ENCODE assay signal across 26 cellular contexts in the genomic region with DNA sequence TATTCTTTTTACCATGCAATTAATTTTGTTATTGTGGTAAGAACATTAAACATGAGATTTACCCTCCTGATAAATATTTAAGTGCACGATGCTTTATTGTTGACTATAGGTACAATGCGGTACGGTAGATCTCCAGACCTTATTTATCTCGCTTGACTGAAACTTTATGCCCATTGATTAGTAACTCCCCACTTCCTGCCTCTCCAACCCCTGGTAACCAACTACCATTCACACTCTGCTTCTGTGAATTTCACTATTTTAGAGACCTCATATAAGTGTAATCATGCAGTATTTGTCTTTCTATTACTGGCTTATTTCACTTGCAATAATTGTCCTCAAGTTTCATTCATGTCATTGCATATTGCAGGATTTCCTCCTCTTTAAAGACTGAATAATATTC.
DNase-seq lines count a peak whose midpoint lies in the region; ATAC-seq and TF ChIP-seq lines count a peak whose summit lies in the region.
"Had no signal": no experiment of that assay in that cellular context is flagged by ENCODE, and none has a peak within 500 bp of the region (broad histone marks: within the 10 kb centered on the region; RNA-seq: fewer than 3 reads in every experiment).

No MANE protein-coding gene starts in this region.

- CTCF ChIA-PET in MCF 10A (lab: Yijun Ruan, JAX), result no interaction called here

- no peaks in the 10 kb centered on the region for H3K36me3 ChIP-seq in Loucy (ENCODE audit: insufficient read depth, low read length)
- H3K36me3 ChIP-seq: lower lobe of right lung, Peyer's patch, right atrium auricular region, thoracic aorta, vagina had no signal

- no peak for DNase-seq in activated naive CD8-positive, alpha-beta T cell treated with anti-CD3 and anti-CD28 coated beads for 36 hours
- no peak for DNase-seq in activated naive CD8-positive, alpha-beta T cell treated with anti-CD3 and anti-CD28 coated beads, Interleukin-2, amount 50 U/mL, for 24 hours
- DNase-seq in MCF 10A (ENCODE audit: unreplicated experiment), result no peak
- DNase-seq: activated CD4-positive, alpha-beta T cell treated with anti-CD3 and anti-CD28 coated beads for 1 hour; activated naive CD4-positive, alpha-beta T cell treated with anti-CD3 and anti-CD28 coated beads, Interleukin-2, amount 50 U/mL, for 16 hours; cerebellar nuclear complex; DMS53; glutamatergic neuron; GOT3; KG1; kidney; lower lobe of right lung; NCI-H524; NK-92 treated with Interleukin-12 subunit alpha and Interleukin-12 subunit beta, amount 100 ng/mL, for 24 hours; Peyer's patch; stimulated activated CD4-positive, alpha-beta T cell treated with anti-CD3 and anti-CD28 coated beads, Interleukin-4, amount 100 ng/mL, for 1 hour; stimulated activated naive B cell treated with anti-CD40 and anti-IgM and Interleukin-4, amounts not matched to agents 10 μg/mL and 1 μg/mL and 100 μg/mL, for 72 hours had no signal

- no peaks in the 10 kb centered on the region for H3K9me3 Mint-ChIP-seq in activated naive CD8-positive, alpha-beta T cell (ENCODE audit: low read depth)
- H3K9me3 Mint-ChIP-seq in activated naive CD8-positive, alpha-beta T cell treated with anti-CD3 and anti-CD28 coated beads for 36 hours, result no peaks in the 10 kb centered on the region
- H3K9me3 Mint-ChIP-seq in activated naive CD8-positive, alpha-beta T cell treated with anti-CD3 and anti-CD28 coated beads, Interleukin-2, amount 50 U/mL, for 24 hours, result no peaks in the 10 kb centered on the region
- H3K9me3 Mint-ChIP-seq in MCF 10A (ENCODE audit: unreplicated experiment), result peaks cover 8% of the 10 kb centered on the region

- H2AFZ ChIP-seq in Loucy (ENCODE audit: low read length), result no peak overlapping the region
- H2AFZ ChIP-seq: parathyroid adenoma had no signal

- peak overlapping the region; percentile 1 for H3K4me3 ChIP-seq in Loucy (ENCODE audit: low read length, poor library complexity, severe bottlenecking)
- H3K4me3 ChIP-seq: dorsolateral prefrontal cortex, lower lobe of right lung, Peyer's patch, right atrium auricular region, thoracic aorta, vagina had no signal

- H3K27ac Mint-ChIP-seq in activated naive CD8-positive, alpha-beta T cell, result peak overlapping the region; percentile 81
- no peak overlapping the region for H3K27ac Mint-ChIP-seq in activated naive CD8-positive, alpha-beta T cell treated with anti-CD3 and anti-CD28 coated beads for 36 hours
- H3K27ac Mint-ChIP-seq in activated naive CD8-positive, alpha-beta T cell treated with anti-CD3 and anti-CD28 coated beads, Interleukin-2, amount 50 U/mL, for 24 hours, result peak overlapping the region; percentile 63
- no peak overlapping the region for H3K27ac Mint-ChIP-seq in MCF 10A (ENCODE audit: low read depth, unreplicated experiment)

- H3K4me1 Mint-ChIP-seq in activated naive CD8-positive, alpha-beta T cell (ENCODE audit: low read depth), result peaks cover 46% of the 10 kb centered on the region
- H3K4me1 Mint-ChIP-seq in activated naive CD8-positive, alpha-beta T cell treated with anti-CD3 and anti-CD28 coated beads for 36 hours, result peaks cover 57% of the 10 kb centered on the region
- H3K4me1 Mint-ChIP-seq in activated naive CD8-positive, alpha-beta T cell treated with anti-CD3 and anti-CD28 coated beads, Interleukin-2, amount 50 U/mL, for 24 hours, result peaks cover 87% of the 10 kb centered on the region
- H3K4me1 Mint-ChIP-seq in MCF 10A (ENCODE audit: insufficient read depth, unreplicated experiment), result no peaks in the 10 kb centered on the region

- POLR2A ChIA-PET in MCF 10A (lab: Yijun Ruan, JAX), result no interaction called here

- H3K4me2 ChIP-seq in Loucy (ENCODE audit: low read depth, low read length, poor library complexity, severe bottlenecking), result peak overlapping the region; percentile 39

- BruUV-seq in MCF 10A (replicated peaks; lab: Mats Ljungman, UMichigan), result no TSS peak

- ATAC-seq in activated naive CD8-positive, alpha-beta T cell treated with anti-CD3 and anti-CD28 coated beads, Interleukin-2, amount 50 U/mL, for 24 hours, result no peak
- ATAC-seq in HG03439 (IDR thresholded peaks at IDR 0.05; ENCODE audit: unreplicated experiment) (no peak), HG02623 (IDR thresholded peaks at IDR 0.05; ENCODE audit: unreplicated experiment) (no peak)
- ATAC-seq: lower lobe of right lung; stimulated activated naive B cell treated with anti-CD40 and anti-IgM and Interleukin-4, amounts not matched to agents 10 μg/mL and 1 μg/mL and 100 μg/mL, for 72 hours had no signal

- peaks cover 2% of the 10 kb centered on the region for H3K36me3 Mint-ChIP-seq in activated naive CD8-positive, alpha-beta T cell
- H3K36me3 Mint-ChIP-seq in activated naive CD8-positive, alpha-beta T cell treated with anti-CD3 and anti-CD28 coated beads for 36 hours, result peaks cover 8% of the 10 kb centered on the region
- peaks cover 11% of the 10 kb centered on the region for H3K36me3 Mint-ChIP-seq in activated naive CD8-positive, alpha-beta T cell treated with anti-CD3 and anti-CD28 coated beads, Interleukin-2, amount 50 U/mL, for 24 hours (ENCODE audit: low read depth)
- H3K36me3 Mint-ChIP-seq in MCF 10A (ENCODE audit: insufficient read depth, unreplicated experiment), result no peaks in the 10 kb centered on the region

- H3K4me1 ChIP-seq in Loucy (ENCODE audit: insufficient read depth, low read length, poor library complexity, severe bottlenecking), result peaks cover 82% of the 10 kb centered on the region

- no peaks in the 10 kb centered on the region for H3K79me2 ChIP-seq in Loucy (ENCODE audit: insufficient read depth, low read length)

- no peaks in the 10 kb centered on the region for H3F3A ChIP-seq in Loucy (ENCODE audit: low read depth)

- H3K9me2 ChIP-seq in Loucy (replicated peaks; ENCODE audit: low read depth, low read length), result no peaks in the 10 kb centered on the region

- intact Hi-C loops in MCF 10A (cut with micrococcal nuclease), result no loop called here

- H3K4me3 Mint-ChIP-seq in activated naive CD8-positive, alpha-beta T cell, result peak overlapping the region; percentile 31
- no peak overlapping the region for H3K4me3 Mint-ChIP-seq in activated naive CD8-positive, alpha-beta T cell treated with anti-CD3 and anti-CD28 coated beads for 36 hours
- H3K4me3 Mint-ChIP-seq in activated naive CD8-positive, alpha-beta T cell treated with anti-CD3 and anti-CD28 coated beads, Interleukin-2, amount 50 U/mL, for 24 hours, result peak overlapping the region; percentile 81
- no peak overlapping the region for H3K4me3 Mint-ChIP-seq in MCF 10A (ENCODE audit: unreplicated experiment)

- no peaks in the 10 kb centered on the region for H4K20me1 ChIP-seq in Loucy (ENCODE audit: insufficient read depth, low read length, poor library complexity, severe bottlenecking)

- H3K27me3 Mint-ChIP-seq in activated naive CD8-positive, alpha-beta T cell, result no peaks in the 10 kb centered on the region
- peaks cover 10% of the 10 kb centered on the region for H3K27me3 Mint-ChIP-seq in activated naive CD8-positive, alpha-beta T cell treated with anti-CD3 and anti-CD28 coated beads for 36 hours
- H3K27me3 Mint-ChIP-seq in activated naive CD8-positive, alpha-beta T cell treated with anti-CD3 and anti-CD28 coated beads, Interleukin-2, amount 50 U/mL, for 24 hours, result peaks cover 8% of the 10 kb centered on the region
- H3K27me3 Mint-ChIP-seq in MCF 10A (ENCODE audit: insufficient read depth, unreplicated experiment), result no peaks in the 10 kb centered on the region

- H3K9ac ChIP-seq in Loucy (ENCODE audit: low read depth, low read length, poor library complexity, severe bottlenecking), result peak overlapping the region; percentile 4
- H3K9ac ChIP-seq: parathyroid adenoma had no signal

- TF ChIP-seq CTCF in Loucy (conservative IDR thresholded peaks at IDR 0.05; ENCODE audit: low read length) (no peak), MCF 10A (IDR thresholded peaks at IDR 0.05; ENCODE audit: unreplicated experiment) (no peak)

- no peaks in the 10 kb centered on the region for H3K27me3 ChIP-seq in Loucy (ENCODE audit: insufficient read depth, low read length, poor library complexity, severe bottlenecking)
- H3K27me3 ChIP-seq: Peyer's patch, right atrium auricular region, vagina had no signal

- no peaks in the 10 kb centered on the region for H3K9me3 ChIP-seq in Loucy (ENCODE audit: insufficient read depth, low read depth, low read length)
- H3K9me3 ChIP-seq: lower lobe of right lung, Peyer's patch, right atrium auricular region, thoracic aorta, vagina had no signal

Comparison
In these comparisons a context has a peak if more than half of its experiments do, and no peak if none do; other contexts are left out.
1. H3K27ac Mint-ChIP-seq: peak in activated naive CD8-positive, alpha-beta T cell (single experiment) and activated naive CD8-positive, alpha-beta T cell treated with anti-CD3 and anti-CD28 coated beads, Interleukin-2, amount 50 U/mL, for 24 hours (single experiment); none in activated naive CD8-positive, alpha-beta T cell treated with anti-CD3 and anti-CD28 coated beads for 36 hours (single experiment) and MCF 10A (single experiment).
2. H3K4me3 Mint-ChIP-seq: peak in activated naive CD8-positive, alpha-beta T cell (single experiment) and activated naive CD8-positive, alpha-beta T cell treated with anti-CD3 and anti-CD28 coated beads, Interleukin-2, amount 50 U/mL, for 24 hours (single experiment); none in activated naive CD8-positive, alpha-beta T cell treated with anti-CD3 and anti-CD28 coated beads for 36 hours (single experiment) and MCF 10A (single experiment).